ENCODE assay signal across 17 cellular contexts in genomic region chr17:67311551-67311950, GRCh38. TPM values are rescaled to one million over a fixed set of nuclear protein-coding genes. Genes with fewer than 3 reads are reported as not detected.
DNase-seq lines count a peak whose midpoint lies in the region; ATAC-seq and TF ChIP-seq lines count a peak whose summit lies in the region.
"Had no signal": no experiment of that assay in that cellular context is flagged by ENCODE, and none has a peak within 500 bp of the region (broad histone marks: within the 10 kb centered on the region; RNA-seq: fewer than 3 reads in every experiment).

No MANE protein-coding gene starts in this region.

- H2BK120ac ChIP-seq in H9 (ENCODE audit: low read depth, low read length, poor library complexity, severe bottlenecking), result no peak overlapping the region

- no peak overlapping the region for H3K18ac ChIP-seq in H9 (ENCODE audit: insufficient read length, low read depth, low read length)

- H3K27me3 ChIP-seq in BLaER1 (no peaks in the 10 kb centered on the region), H9 (ENCODE audit: insufficient read depth, low read length) (no peaks in the 10 kb centered on the region), iPS-20b (ENCODE audit: insufficient read depth, low read length) (no peaks in the 10 kb centered on the region)

- H3K4me1 ChIP-seq in BLaER1 (peaks cover 26% of the 10 kb centered on the region), H9 (ENCODE audit: insufficient read depth, low read length) (peaks cover 3% of the 10 kb centered on the region; the same call in 1 of the 2 replicates), iPS-20b (ENCODE audit: insufficient read depth, low read length) (peaks cover 9% of the 10 kb centered on the region; the same call in 1 of the 2 replicates)
- H3K4me1 ChIP-seq: A549 had no signal

- H3K9me3 ChIP-seq in BLaER1, result no peaks in the 10 kb centered on the region
- H3K9me3 ChIP-seq in H9 (ENCODE audit: control insufficient read depth, low read depth, low read length), result no peaks in the 10 kb centered on the region
- H3K9me3 ChIP-seq in iPS-20b (ENCODE audit: insufficient read depth, low read depth, low read length), result no peaks in the 10 kb centered on the region
- H3K9me3 ChIP-seq: A549 had no signal

- H3K36me3 ChIP-seq in BLaER1 (no peaks in the 10 kb centered on the region), iPS-20b (ENCODE audit: insufficient read depth, low read depth, low read length) (no peaks in the 10 kb centered on the region)

- no peaks in the 10 kb centered on the region for H3K79me2 ChIP-seq in H9 (ENCODE audit: insufficient read depth, low read length)

- no peak overlapping the region for H3K27ac ChIP-seq in BLaER1
- H3K27ac ChIP-seq in H9 (ENCODE audit: insufficient read length, low read depth, low read length), result no peak overlapping the region
- H3K27ac ChIP-seq in VCaP, result peak overlapping the region; percentile 42; the same call in 1 of the 2 replicates
- peak overlapping the region; percentile 71 for H3K27ac ChIP-seq in iPS-20b (ENCODE audit: low read length)
- H3K27ac ChIP-seq: A549, GM23248 had no signal

- H3K9me3 Mint-ChIP-seq in H9, result no peaks in the 10 kb centered on the region
- no peaks in the 10 kb centered on the region for H3K9me3 Mint-ChIP-seq in activated naive CD8-positive, alpha-beta T cell treated with anti-CD3 and anti-CD28 coated beads for 36 hours
- H3K9me3 Mint-ChIP-seq: CD4-positive, alpha-beta T cell; IgD-negative memory B cell had no signal

- H3K27ac Mint-ChIP-seq in H9, result peak overlapping the region in 2 of 3 experiments; percentile 87 to 89; a peak in 5 of 7 replicates
- no peak overlapping the region for H3K27ac Mint-ChIP-seq in activated naive CD8-positive, alpha-beta T cell treated with anti-CD3 and anti-CD28 coated beads for 36 hours
- H3K27ac Mint-ChIP-seq: CD4-positive, alpha-beta T cell had no signal

- no peak for ATAC-seq in HG03460 (IDR thresholded peaks at IDR 0.05; ENCODE audit: unreplicated experiment)
- ATAC-seq in HG03439 (IDR thresholded peaks at IDR 0.05; ENCODE audit: unreplicated experiment), result no peak
- ATAC-seq in GM21367 (IDR thresholded peaks at IDR 0.05; ENCODE audit: unreplicated experiment), result no peak
- ATAC-seq: A549 had no signal

- H3K9ac ChIP-seq in BLaER1 (no peak overlapping the region), H9 (ENCODE audit: extremely low read depth, insufficient read length, low read length) (no peak overlapping the region), iPS-20b (ENCODE audit: low read depth, low read length) (no peak overlapping the region; the same call in 1 of the 2 replicates)
- H3K9ac ChIP-seq: GM23248 had no signal

- H4K5ac ChIP-seq in H9 (ENCODE audit: insufficient read length, low read depth, low read length), result no peak overlapping the region

- no CpG with 5 or more reads among the region's 4 CpGs for WGBS in H9 (ENCODE audit: extremely low coverage, insufficient read length, low lambda C conversion rate)

- peaks cover 12% of the 10 kb centered on the region in 2 experiments for H3K4me1 Mint-ChIP-seq in H9
- no peaks in the 10 kb centered on the region for H3K4me1 Mint-ChIP-seq in activated naive CD8-positive, alpha-beta T cell treated with anti-CD3 and anti-CD28 coated beads for 36 hours
- H3K4me1 Mint-ChIP-seq: IgD-negative memory B cell had no signal

- H3K14ac ChIP-seq in H9 (ENCODE audit: insufficient read depth, low read length), result no peak overlapping the region

- no peak overlapping the region for H2AFZ ChIP-seq in H9 (ENCODE audit: low read length)
- H2AFZ ChIP-seq: GM23248 had no signal

- H2BK12ac ChIP-seq in H9 (ENCODE audit: insufficient read length, low read depth, low read length), result no peak overlapping the region

- H2BK5ac ChIP-seq in H9 (ENCODE audit: insufficient read length, low read length), result no peak overlapping the region

- H3K4ac ChIP-seq in H9 (ENCODE audit: low read depth, low read length), result no peak overlapping the region

- H3K23ac ChIP-seq in H9 (ENCODE audit: insufficient read length, low read depth, low read length), result no peak overlapping the region

- no peak overlapping the region for H2BK20ac ChIP-seq in H9 (ENCODE audit: low read depth, low read length, poor library complexity, severe bottlenecking)

- H4K20me1 ChIP-seq in BLaER1 (no peaks in the 10 kb centered on the region), H9 (ENCODE audit: control insufficient read depth, insufficient read depth, insufficient read length) (no peaks in the 10 kb centered on the region)

- TF ChIP-seq CTCF in H9 (conservative IDR thresholded peaks at IDR 0.05) (no peak), VCaP (conservative IDR thresholded peaks at IDR 0.05) (no peak)

- no peak overlapping the region for H4K91ac ChIP-seq in H9 (ENCODE audit: insufficient read length, low read depth, low read length)

- no peak overlapping the region for H3K56ac ChIP-seq in H9 (ENCODE audit: insufficient read length, low read depth, low read length)

- DNase-seq in H9, result no peak
- DNase-seq in activated naive CD8-positive, alpha-beta T cell treated with anti-CD3 and anti-CD28 coated beads for 36 hours, result no peak
- DNase-seq: Calu3; CD4-positive, alpha-beta T cell; GM23248; NCI-H1694; NCI-H446 treated with DMSO at 0.1 percent for 48 hours; NCI-H748 treated with DMSO at 0.1 percent for 48 hours; SIG-M5 had no signal

- no peaks in the 10 kb centered on the region for H3K79me1 ChIP-seq in H9 (ENCODE audit: insufficient read depth, low read depth, low read length, poor library complexity, severe bottlenecking)

- no peak overlapping the region for H3K4me3 ChIP-seq in BLaER1
- H3K4me3 ChIP-seq in iPS-20b (ENCODE audit: low read length), result no peak overlapping the region
- H3K4me3 ChIP-seq: A549, GM23248 had no signal

- no peaks in the 10 kb centered on the region for H3K23me2 ChIP-seq in H9 (ENCODE audit: insufficient read length, low read depth, low read length, poor library complexity, severe bottlenecking)

- H3K27me3 Mint-ChIP-seq in H9 (ENCODE audit: low read depth), result no peaks in the 10 kb centered on the region
- no peaks in the 10 kb centered on the region for H3K27me3 Mint-ChIP-seq in activated naive CD8-positive, alpha-beta T cell treated with anti-CD3 and anti-CD28 coated beads for 36 hours
- H3K27me3 Mint-ChIP-seq: CD4-positive, alpha-beta T cell had no signal

- no peak overlapping the region for H4K8ac ChIP-seq in H9 (replicated peaks; ENCODE audit: insufficient read length, low read depth, low read length)

- H3K4me3 Mint-ChIP-seq in H9, result 0 out of 5 replicates have a peak overlapping the region, but pooled peaks of 1 of the 2 experiments have one; percentile 6
- H3K4me3 Mint-ChIP-seq in activated naive CD8-positive, alpha-beta T cell treated with anti-CD3 and anti-CD28 coated beads for 36 hours, result no peak overlapping the region
- H3K4me3 Mint-ChIP-seq: CD4-positive, alpha-beta T cell; IgD-negative memory B cell had no signal

- H3K36me3 Mint-ChIP-seq in H9 (ENCODE audit: insufficient read depth in 1 of 3, low read depth in 3 of 3), result no peaks in the 10 kb centered on the region
- no peaks in the 10 kb centered on the region for H3K36me3 Mint-ChIP-seq in activated naive CD8-positive, alpha-beta T cell treated with anti-CD3 and anti-CD28 coated beads for 36 hours
- H3K36me3 Mint-ChIP-seq: IgD-negative memory B cell had no signal

- H2AK5ac ChIP-seq in H9 (ENCODE audit: insufficient read length, low read length), result no peak overlapping the region

- no peak overlapping the region for H2BK15ac ChIP-seq in H9 (ENCODE audit: low read depth, low read length)

- H3K4me2 ChIP-seq in BLaER1 (peak overlapping the region; percentile 66), H9 (ENCODE audit: insufficient read depth, insufficient read length, low read length) (no peak overlapping the region)
- H3K4me2 ChIP-seq: A549 had no signal

- H3T11ph ChIP-seq in H9 (ENCODE audit: low read length), result no peak overlapping the region

RNA-seq across cellular contexts. Expression of gene PSMD12, which starts 54.8 kb away (rescaled TPM):
- total RNA-seq in H9 (2021), result 90.5 and 92.9 TPM in 2 replicates
- total RNA-seq in activated naive CD8-positive, alpha-beta T cell treated with anti-CD3 and anti-CD28 coated beads for 36 hours, result 100 to 1,000 TPM; 105 to 110 TPM

Comparison
In these comparisons a context has a peak if more than half of its experiments do, and no peak if none do; other contexts are left out.
1. H3K27ac ChIP-seq: peak in VCaP (single experiment) and iPS-20b (single experiment); none in BLaER1 (single experiment) and H9 (single experiment).